10 cellular contexts compared by ENCODE assay signal in the genomic region with DNA sequence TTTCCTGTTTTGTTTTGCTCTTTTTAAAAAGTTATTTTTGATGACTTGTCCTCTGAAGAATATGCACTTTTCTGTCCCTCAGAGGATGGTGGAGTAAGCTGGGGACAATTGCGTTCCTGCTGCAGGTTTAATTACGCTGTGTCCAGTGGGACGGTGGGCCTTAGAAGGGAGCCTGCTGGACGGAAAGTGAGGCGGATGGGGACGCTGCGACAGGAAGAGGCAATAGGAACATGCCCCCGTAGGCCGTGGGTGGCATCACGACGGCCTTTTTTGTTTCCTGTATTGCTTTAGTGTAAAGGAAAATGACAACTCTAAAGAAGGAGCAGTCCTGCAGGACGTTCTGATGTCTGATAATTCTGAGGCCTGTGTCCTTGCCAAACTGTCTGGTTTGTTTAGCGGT.
DNase-seq lines count a peak whose midpoint lies in the region; ATAC-seq and TF ChIP-seq lines count a peak whose summit lies in the region.
"Had no signal": no experiment of that assay in that cellular context is flagged by ENCODE, and none has a peak within 500 bp of the region (broad histone marks: within the 10 kb centered on the region; RNA-seq: fewer than 3 reads in every experiment).

No MANE protein-coding gene starts in this region.

- H3K4me3 Mint-ChIP-seq in activated CD8-positive, alpha-beta memory T cell treated with anti-CD3 and anti-CD28 coated beads, Interleukin-2, amount 10 ng/mL, durations not matched to agents 7 days and 5 days: no peak overlapping the region

- H3K36me3 Mint-ChIP-seq in activated CD8-positive, alpha-beta memory T cell treated with anti-CD3 and anti-CD28 coated beads, Interleukin-2, amount 10 ng/mL, durations not matched to agents 7 days and 5 days: peaks cover 1% of the 10 kb centered on the region

- ATAC-seq in activated CD8-positive, alpha-beta memory T cell treated with anti-CD3 and anti-CD28 coated beads, Interleukin-2, amount 10 ng/mL, durations not matched to agents 7 days and 5 days: peak; percentile 34
- peak; percentile 45 for ATAC-seq in stimulated activated naive CD8-positive, alpha-beta T cell treated with anti-CD3 and anti-CD28 coated beads, Interleukin-15, Interleukin-2, amounts not matched to agents 100 U/mL and 50 U/mL, for 24 hours
- no peak for ATAC-seq in HG02610 (IDR thresholded peaks at IDR 0.05; ENCODE audit: unreplicated experiment)
- no peak for ATAC-seq in foreskin keratinocyte

- no peaks in the 10 kb centered on the region for H3K27me3 ChIP-seq in foreskin keratinocyte
- H3K27me3 ChIP-seq: Peyer's patch, sigmoid colon had no signal

- DNase-seq in OCI-M1 (lab: John Stamatoyannopoulos, UW) (peak; percentile 24), erythroblast (lab: John Stamatoyannopoulos, UW) (peak; percentile 52 to 70), NCI-H2196 (lab: John Stamatoyannopoulos, UW; ENCODE audit: unreplicated experiment) (no peak), foreskin keratinocyte (no peak)
- peak; percentile 58 for DNase-seq in activated CD8-positive, alpha-beta memory T cell treated with anti-CD3 and anti-CD28 coated beads, Interleukin-2, amount 10 ng/mL, durations not matched to agents 7 days and 5 days
- peak; percentile 70 for DNase-seq in stimulated activated naive CD8-positive, alpha-beta T cell treated with anti-CD3 and anti-CD28 coated beads, Interleukin-15, Interleukin-2, amounts not matched to agents 100 U/mL and 50 U/mL, for 24 hours
- DNase-seq: NCI-H1436 treated with DMSO at 0.1 percent for 48 hours, sigmoid colon had no signal

- no peaks in the 10 kb centered on the region for H3K9me3 Mint-ChIP-seq in activated CD8-positive, alpha-beta memory T cell treated with anti-CD3 and anti-CD28 coated beads, Interleukin-2, amount 10 ng/mL, durations not matched to agents 7 days and 5 days (ENCODE audit: low read depth)

- H3K27me3 Mint-ChIP-seq in activated CD8-positive, alpha-beta memory T cell treated with anti-CD3 and anti-CD28 coated beads, Interleukin-2, amount 10 ng/mL, durations not matched to agents 7 days and 5 days: no peaks in the 10 kb centered on the region

- no peaks in the 10 kb centered on the region for H3K4me1 ChIP-seq in foreskin keratinocyte

- no peak for TF ChIP-seq CTCF in foreskin keratinocyte (conservative IDR thresholded peaks at IDR 0.05)

- TF ChIP-seq POLR2A in erythroblast (IDR thresholded peaks at IDR 0.05; ENCODE audit: low read length): peak; percentile 60

- H3K4me1 Mint-ChIP-seq in activated CD8-positive, alpha-beta memory T cell treated with anti-CD3 and anti-CD28 coated beads, Interleukin-2, amount 10 ng/mL, durations not matched to agents 7 days and 5 days: peaks cover 34% of the 10 kb centered on the region

- H3K27ac Mint-ChIP-seq in activated CD8-positive, alpha-beta memory T cell treated with anti-CD3 and anti-CD28 coated beads, Interleukin-2, amount 10 ng/mL, durations not matched to agents 7 days and 5 days: peak overlapping the region; percentile 76

- CTCF ChIA-PET in activated CD8-positive, alpha-beta memory T cell treated with anti-CD3 and anti-CD28 coated beads, Interleukin-2, amount 10 ng/mL, durations not matched to agents 7 days and 5 days (lab: Charles Lee): interaction anchor here (1.1 to 1.5 kb wide), 2 partner anchors 112 to 124 kb away, joined by 3 read pairs; no protein-coding TSS in a partner anchor

- H3K27ac ChIP-seq in foreskin keratinocyte: no peak overlapping the region
- H3K27ac ChIP-seq: sigmoid colon had no signal

Comparison
In these comparisons a context has a peak if more than half of its experiments do, and no peak if none do; other contexts are left out.
1. DNase-seq: peak in OCI-M1 (single experiment), activated CD8-positive, alpha-beta memory T cell treated with anti-CD3 and anti-CD28 coated beads, Interleukin-2, amount 10 ng/mL, durations not matched to agents 7 days and 5 days (single experiment), erythroblast (2 of 2) and stimulated activated naive CD8-positive, alpha-beta T cell treated with anti-CD3 and anti-CD28 coated beads, Interleukin-15, Interleukin-2, amounts not matched to agents 100 U/mL and 50 U/mL, for 24 hours (single experiment); none in NCI-H2196 (single experiment) and foreskin keratinocyte (0 of 2).
2. ATAC-seq: peak in activated CD8-positive, alpha-beta memory T cell treated with anti-CD3 and anti-CD28 coated beads, Interleukin-2, amount 10 ng/mL, durations not matched to agents 7 days and 5 days (single experiment) and stimulated activated naive CD8-positive, alpha-beta T cell treated with anti-CD3 and anti-CD28 coated beads, Interleukin-15, Interleukin-2, amounts not matched to agents 100 U/mL and 50 U/mL, for 24 hours (single experiment); none in HG02610 (single experiment) and foreskin keratinocyte (single experiment).